In the genomic region with DNA sequence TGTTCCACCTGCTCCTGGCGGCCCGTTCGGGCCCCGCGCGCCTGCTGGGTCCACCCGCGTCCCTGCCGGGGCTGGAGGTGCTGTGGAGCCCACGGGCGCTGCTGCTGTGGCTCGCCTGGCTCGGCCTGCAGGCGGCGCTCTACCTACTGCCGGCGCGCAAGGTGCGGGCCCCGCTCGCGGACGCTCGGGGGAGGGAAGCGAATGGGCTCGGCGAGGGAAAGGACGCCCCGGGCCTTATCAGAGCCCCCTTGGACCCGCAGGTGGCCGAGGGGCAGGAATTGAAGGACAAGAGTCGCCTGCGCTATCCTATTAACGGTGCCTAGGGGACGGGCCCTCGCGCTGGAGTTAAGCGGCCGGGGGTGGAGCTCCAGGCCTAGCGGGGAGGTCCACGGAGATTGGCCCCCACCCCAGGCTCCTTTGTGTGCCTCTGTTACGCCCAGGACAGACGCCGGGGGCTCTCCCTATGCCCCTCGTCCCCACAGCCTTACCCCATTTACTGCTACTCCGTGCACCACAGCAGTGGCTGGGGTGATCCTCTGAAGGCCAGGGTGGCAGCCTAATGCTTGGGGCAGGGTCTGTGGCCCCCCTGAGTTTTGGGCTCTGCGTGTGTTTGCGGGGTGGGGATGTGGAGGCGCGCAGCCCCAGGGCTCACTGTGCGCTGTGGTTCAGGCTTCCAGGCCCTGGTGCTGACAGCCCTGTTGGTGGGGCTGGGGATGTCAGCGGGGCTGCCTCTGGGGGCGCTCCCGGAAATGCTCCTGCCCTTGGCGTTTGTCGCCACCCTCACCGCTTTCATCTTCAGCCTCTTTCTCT, we compare ENCODE assay signal across 1 cellular context.
TF ChIP-seq lines count a peak whose summit lies in the region.

No MANE protein-coding gene starts in this region.

TF ChIP-seq in K562, 482 proteins besides CTCF, POLR2A, EP300 and RAD21 (continued from another document and continues in another):
- no peak for TF ChIP-seq TCF7 (IDR thresholded peaks at IDR 0.05; ENCODE audit: borderline replicate concordance)
- TF ChIP-seq RBM22 (IDR thresholded peaks at IDR 0.05; ENCODE audit: low read depth, low read length, poor library complexity, severe bottlenecking), result peak; percentile 71
- no peak for TF ChIP-seq ZNF140 (CRISPR knock-in tag; IDR thresholded peaks at IDR 0.05)
- TF ChIP-seq XRCC5 (IDR thresholded peaks at IDR 0.05; ENCODE audit: low read depth, low read length), result peak; percentile 72; the same call in 1 of the 2 replicates
- TF ChIP-seq KLF1 (tag; IDR thresholded peaks at IDR 0.05), result no peak
- TF ChIP-seq, protein P1, sequence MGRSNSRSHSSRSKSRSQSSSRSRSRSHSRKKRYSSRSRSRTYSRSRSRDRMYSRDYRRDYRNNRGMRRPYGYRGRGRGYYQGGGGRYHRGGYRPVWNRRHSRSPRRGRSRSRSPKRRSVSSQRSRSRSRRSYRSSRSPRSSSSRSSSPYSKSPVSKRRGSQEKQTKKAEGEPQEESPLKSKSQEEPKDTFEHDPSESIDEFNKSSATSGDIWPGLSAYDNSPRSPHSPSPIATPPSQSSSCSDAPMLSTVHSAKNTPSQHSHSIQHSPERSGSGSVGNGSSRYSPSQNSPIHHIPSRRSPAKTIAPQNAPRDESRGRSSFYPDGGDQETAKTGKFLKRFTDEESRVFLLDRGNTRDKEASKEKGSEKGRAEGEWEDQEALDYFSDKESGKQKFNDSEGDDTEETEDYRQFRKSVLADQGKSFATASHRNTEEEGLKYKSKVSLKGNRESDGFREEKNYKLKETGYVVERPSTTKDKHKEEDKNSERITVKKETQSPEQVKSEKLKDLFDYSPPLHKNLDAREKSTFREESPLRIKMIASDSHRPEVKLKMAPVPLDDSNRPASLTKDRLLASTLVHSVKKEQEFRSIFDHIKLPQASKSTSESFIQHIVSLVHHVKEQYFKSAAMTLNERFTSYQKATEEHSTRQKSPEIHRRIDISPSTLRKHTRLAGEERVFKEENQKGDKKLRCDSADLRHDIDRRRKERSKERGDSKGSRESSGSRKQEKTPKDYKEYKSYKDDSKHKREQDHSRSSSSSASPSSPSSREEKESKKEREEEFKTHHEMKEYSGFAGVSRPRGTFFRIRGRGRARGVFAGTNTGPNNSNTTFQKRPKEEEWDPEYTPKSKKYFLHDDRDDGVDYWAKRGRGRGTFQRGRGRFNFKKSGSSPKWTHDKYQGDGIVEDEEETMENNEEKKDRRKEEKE (IDR thresholded peaks at IDR 0.05; ENCODE audit: borderline replicate concordance in 1 of 2, control insufficient read depth in 1 of 2, low read depth in 2 of 2, low read length in 1 of 2), result 0 out of 4 replicates have a peak, but pooled peaks of 1 of the 2 experiments have one; percentile 24
- TF ChIP-seq ETS2 (tag; IDR thresholded peaks at IDR 0.05; ENCODE audit: borderline replicate concordance, poor library complexity, severe bottlenecking), result no peak
- 0 out of 2 replicates have a peak, but pooled peaks have one; percentile 20 for TF ChIP-seq PRMT5 (CRISPR knock-in tag; IDR thresholded peaks at IDR 0.05)
- TF ChIP-seq KAT2B (IDR thresholded peaks at IDR 0.05; ENCODE audit: low read depth, low read length), result no peak
- TF ChIP-seq ZNF146 (CRISPR knock-in tag; IDR thresholded peaks at IDR 0.05; ENCODE audit: unreplicated experiment), result no peak
- no peak for TF ChIP-seq ZNF217 (CRISPR knock-in tag; IDR thresholded peaks at IDR 0.05)
- no peak for TF ChIP-seq ZNF583 (CRISPR knock-in tag; IDR thresholded peaks at IDR 0.05)
- TF ChIP-seq MTA1 (IDR thresholded peaks at IDR 0.05; ENCODE audit: borderline replicate concordance), result peak; percentile 77
- no peak for TF ChIP-seq ZSCAN29 (IDR thresholded peaks at IDR 0.05)
- no peak for TF ChIP-seq PURB (CRISPR knock-in tag; IDR thresholded peaks at IDR 0.05; ENCODE audit: low read depth)
- TF ChIP-seq XRCC4 (IDR thresholded peaks at IDR 0.05; ENCODE audit: extremely low read depth, insufficient read depth, insufficient read length), result no peak
- no peak for TF ChIP-seq TSC22D4 (tag; IDR thresholded peaks at IDR 0.05)
- no peak for TF ChIP-seq PML (IDR thresholded peaks at IDR 0.05; ENCODE audit: low read length)
- TF ChIP-seq, protein P2, sequence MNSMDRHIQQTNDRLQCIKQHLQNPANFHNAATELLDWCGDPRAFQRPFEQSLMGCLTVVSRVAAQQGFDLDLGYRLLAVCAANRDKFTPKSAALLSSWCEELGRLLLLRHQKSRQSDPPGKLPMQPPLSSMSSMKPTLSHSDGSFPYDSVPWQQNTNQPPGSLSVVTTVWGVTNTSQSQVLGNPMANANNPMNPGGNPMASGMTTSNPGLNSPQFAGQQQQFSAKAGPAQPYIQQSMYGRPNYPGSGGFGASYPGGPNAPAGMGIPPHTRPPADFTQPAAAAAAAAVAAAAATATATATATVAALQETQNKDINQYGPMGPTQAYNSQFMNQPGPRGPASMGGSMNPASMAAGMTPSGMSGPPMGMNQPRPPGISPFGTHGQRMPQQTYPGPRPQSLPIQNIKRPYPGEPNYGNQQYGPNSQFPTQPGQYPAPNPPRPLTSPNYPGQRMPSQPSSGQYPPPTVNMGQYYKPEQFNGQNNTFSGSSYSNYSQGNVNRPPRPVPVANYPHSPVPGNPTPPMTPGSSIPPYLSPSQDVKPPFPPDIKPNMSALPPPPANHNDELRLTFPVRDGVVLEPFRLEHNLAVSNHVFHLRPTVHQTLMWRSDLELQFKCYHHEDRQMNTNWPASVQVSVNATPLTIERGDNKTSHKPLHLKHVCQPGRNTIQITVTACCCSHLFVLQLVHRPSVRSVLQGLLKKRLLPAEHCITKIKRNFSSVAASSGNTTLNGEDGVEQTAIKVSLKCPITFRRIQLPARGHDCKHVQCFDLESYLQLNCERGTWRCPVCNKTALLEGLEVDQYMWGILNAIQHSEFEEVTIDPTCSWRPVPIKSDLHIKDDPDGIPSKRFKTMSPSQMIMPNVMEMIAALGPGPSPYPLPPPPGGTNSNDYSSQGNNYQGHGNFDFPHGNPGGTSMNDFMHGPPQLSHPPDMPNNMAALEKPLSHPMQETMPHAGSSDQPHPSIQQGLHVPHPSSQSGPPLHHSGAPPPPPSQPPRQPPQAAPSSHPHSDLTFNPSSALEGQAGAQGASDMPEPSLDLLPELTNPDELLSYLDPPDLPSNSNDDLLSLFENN (IDR thresholded peaks at IDR 0.05; ENCODE audit: low read depth in 2 of 2, low read length in 2 of 2), result no peak
- TF ChIP-seq ZNF3 (CRISPR knock-in tag; IDR thresholded peaks at IDR 0.05), result no peak
- no peak for TF ChIP-seq HNRNPH1 (optimal IDR thresholded peaks at IDR 0.05; ENCODE audit: low read depth, low read length)
- TF ChIP-seq HNRNPL (IDR thresholded peaks at IDR 0.05; ENCODE audit: low read depth, low read length), result peak; percentile 79; the same call in 1 of the 2 replicates
- no peak for TF ChIP-seq DMBX1 (CRISPR knock-in tag; IDR thresholded peaks at IDR 0.05; ENCODE audit: borderline replicate concordance)
- no peak for TF ChIP-seq ZNF584 (CRISPR knock-in tag; IDR thresholded peaks at IDR 0.05; ENCODE audit: low read depth)
- no peak for TF ChIP-seq PHF21A (IDR thresholded peaks at IDR 0.05; ENCODE audit: borderline replicate concordance, low read depth)
- TF ChIP-seq KHSRP (IDR thresholded peaks at IDR 0.05), result no peak
- no peak for TF ChIP-seq CHD4 (IDR thresholded peaks at IDR 0.05; ENCODE audit: insufficient read depth, insufficient replicate concordance, low read depth, low read length, poor library complexity, severe bottlenecking)
- TF ChIP-seq, protein P3, sequence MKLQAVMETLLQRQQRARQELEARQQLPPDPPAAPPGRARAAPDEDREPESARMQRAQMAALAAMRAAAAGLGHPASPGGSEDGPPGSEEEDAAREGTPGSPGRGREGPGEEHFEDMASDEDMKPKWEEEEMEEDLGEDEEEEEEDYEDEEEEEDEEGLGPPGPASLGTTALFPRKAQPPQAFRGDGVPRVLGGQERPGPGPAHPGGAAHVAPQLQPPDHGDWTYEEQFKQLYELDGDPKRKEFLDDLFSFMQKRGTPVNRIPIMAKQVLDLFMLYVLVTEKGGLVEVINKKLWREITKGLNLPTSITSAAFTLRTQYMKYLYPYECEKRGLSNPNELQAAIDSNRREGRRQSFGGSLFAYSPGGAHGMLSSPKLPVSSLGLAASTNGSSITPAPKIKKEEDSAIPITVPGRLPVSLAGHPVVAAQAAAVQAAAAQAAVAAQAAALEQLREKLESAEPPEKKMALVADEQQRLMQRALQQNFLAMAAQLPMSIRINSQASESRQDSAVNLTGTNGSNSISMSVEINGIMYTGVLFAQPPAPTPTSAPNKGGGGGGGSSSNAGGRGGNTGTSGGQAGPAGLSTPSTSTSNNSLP (IDR thresholded peaks at IDR 0.05; ENCODE audit: borderline replicate concordance, low read depth, low read length), result no peak
- TF ChIP-seq SMC3 (conservative IDR thresholded peaks at IDR 0.05; ENCODE audit: insufficient read depth, low read depth, low read length), result peak; percentile 37; the same call in 1 of the 2 replicates
- TF ChIP-seq, protein P4, sequence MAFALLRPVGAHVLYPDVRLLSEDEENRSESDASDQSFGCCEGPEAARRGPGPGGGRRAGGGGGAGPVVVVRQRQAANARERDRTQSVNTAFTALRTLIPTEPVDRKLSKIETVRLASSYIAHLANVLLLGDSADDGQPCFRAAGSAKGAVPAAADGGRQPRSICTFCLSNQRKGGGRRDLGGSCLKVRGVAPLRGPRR (CRISPR knock-in tag; IDR thresholded peaks at IDR 0.05), result no peak
- no peak for TF ChIP-seq ZNF431 (CRISPR knock-in tag; IDR thresholded peaks at IDR 0.05)
- no peak for TF ChIP-seq ATF1 (CRISPR knock-in tag; IDR thresholded peaks at IDR 0.05)
- TF ChIP-seq ATF1 (tag; IDR thresholded peaks at IDR 0.05), result 0 out of 2 replicates have a peak, but pooled peaks have one; percentile 38
- TF ChIP-seq, protein P5, sequence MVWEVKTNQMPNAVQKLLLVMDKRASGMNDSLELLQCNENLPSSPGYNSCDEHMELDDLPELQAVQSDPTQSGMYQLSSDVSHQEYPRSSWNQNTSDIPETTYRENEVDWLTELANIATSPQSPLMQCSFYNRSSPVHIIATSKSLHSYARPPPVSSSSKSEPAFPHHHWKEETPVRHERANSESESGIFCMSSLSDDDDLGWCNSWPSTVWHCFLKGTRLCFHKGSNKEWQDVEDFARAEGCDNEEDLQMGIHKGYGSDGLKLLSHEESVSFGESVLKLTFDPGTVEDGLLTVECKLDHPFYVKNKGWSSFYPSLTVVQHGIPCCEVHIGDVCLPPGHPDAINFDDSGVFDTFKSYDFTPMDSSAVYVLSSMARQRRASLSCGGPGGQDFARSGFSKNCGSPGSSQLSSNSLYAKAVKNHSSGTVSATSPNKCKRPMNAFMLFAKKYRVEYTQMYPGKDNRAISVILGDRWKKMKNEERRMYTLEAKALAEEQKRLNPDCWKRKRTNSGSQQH (CRISPR knock-in tag; IDR thresholded peaks at IDR 0.05), result 0 out of 2 replicates have a peak, but pooled peaks have one; percentile 6
- TF ChIP-seq MYC (IDR thresholded peaks at IDR 0.05; ENCODE audit: low read depth, low read length), result peak; percentile 71
- TF ChIP-seq MYC (CRISPR knock-in tag; IDR thresholded peaks at IDR 0.05; ENCODE audit: borderline replicate concordance, low read depth), result peak; percentile 59; the same call in 1 of the 2 replicates
- no peak for TF ChIP-seq ZNF699 (CRISPR knock-in tag; IDR thresholded peaks at IDR 0.05; ENCODE audit: insufficient replicate concordance)
- TF ChIP-seq CTBP1 (IDR thresholded peaks at IDR 0.05; ENCODE audit: borderline replicate concordance), result peak; percentile 87
- TF ChIP-seq EHMT2 (IDR thresholded peaks at IDR 0.05), result no peak
- TF ChIP-seq PHTF2 (CRISPR knock-in tag; IDR thresholded peaks at IDR 0.05), result no peak
- no peak for TF ChIP-seq ZNF232 (CRISPR knock-in tag; IDR thresholded peaks at IDR 0.05)
- no peak for TF ChIP-seq NR3C1 (CRISPR knock-in tag; IDR thresholded peaks at IDR 0.05)
- TF ChIP-seq KLF6 (CRISPR knock-in tag; IDR thresholded peaks at IDR 0.05; ENCODE audit: borderline replicate concordance), result no peak
- TF ChIP-seq IFI16 (CRISPR knock-in tag; IDR thresholded peaks at IDR 0.05), result no peak
- TF ChIP-seq, protein P6, sequence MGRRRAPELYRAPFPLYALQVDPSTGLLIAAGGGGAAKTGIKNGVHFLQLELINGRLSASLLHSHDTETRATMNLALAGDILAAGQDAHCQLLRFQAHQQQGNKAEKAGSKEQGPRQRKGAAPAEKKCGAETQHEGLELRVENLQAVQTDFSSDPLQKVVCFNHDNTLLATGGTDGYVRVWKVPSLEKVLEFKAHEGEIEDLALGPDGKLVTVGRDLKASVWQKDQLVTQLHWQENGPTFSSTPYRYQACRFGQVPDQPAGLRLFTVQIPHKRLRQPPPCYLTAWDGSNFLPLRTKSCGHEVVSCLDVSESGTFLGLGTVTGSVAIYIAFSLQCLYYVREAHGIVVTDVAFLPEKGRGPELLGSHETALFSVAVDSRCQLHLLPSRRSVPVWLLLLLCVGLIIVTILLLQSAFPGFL (CRISPR knock-in tag; IDR thresholded peaks at IDR 0.05), result 0 out of 2 replicates have a peak, but pooled peaks have one; percentile 73
- no peak for TF ChIP-seq ZNF41 (CRISPR knock-in tag; conservative IDR thresholded peaks at IDR 0.05)
- TF ChIP-seq ILK (tag; IDR thresholded peaks at IDR 0.05; ENCODE audit: borderline replicate concordance, low read depth), result no peak
- TF ChIP-seq, protein P7, sequence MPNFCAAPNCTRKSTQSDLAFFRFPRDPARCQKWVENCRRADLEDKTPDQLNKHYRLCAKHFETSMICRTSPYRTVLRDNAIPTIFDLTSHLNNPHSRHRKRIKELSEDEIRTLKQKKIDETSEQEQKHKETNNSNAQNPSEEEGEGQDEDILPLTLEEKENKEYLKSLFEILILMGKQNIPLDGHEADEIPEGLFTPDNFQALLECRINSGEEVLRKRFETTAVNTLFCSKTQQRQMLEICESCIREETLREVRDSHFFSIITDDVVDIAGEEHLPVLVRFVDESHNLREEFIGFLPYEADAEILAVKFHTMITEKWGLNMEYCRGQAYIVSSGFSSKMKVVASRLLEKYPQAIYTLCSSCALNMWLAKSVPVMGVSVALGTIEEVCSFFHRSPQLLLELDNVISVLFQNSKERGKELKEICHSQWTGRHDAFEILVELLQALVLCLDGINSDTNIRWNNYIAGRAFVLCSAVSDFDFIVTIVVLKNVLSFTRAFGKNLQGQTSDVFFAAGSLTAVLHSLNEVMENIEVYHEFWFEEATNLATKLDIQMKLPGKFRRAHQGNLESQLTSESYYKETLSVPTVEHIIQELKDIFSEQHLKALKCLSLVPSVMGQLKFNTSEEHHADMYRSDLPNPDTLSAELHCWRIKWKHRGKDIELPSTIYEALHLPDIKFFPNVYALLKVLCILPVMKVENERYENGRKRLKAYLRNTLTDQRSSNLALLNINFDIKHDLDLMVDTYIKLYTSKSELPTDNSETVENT (CRISPR knock-in tag; IDR thresholded peaks at IDR 0.05), result peak; percentile 35
- TF ChIP-seq ETV6 (IDR thresholded peaks at IDR 0.05; ENCODE audit: borderline replicate concordance in 1 of 2, low read depth in 2 of 2, low read length in 1 of 2), result no peak
- TF ChIP-seq ETV6 (CRISPR knock-in tag; IDR thresholded peaks at IDR 0.05; ENCODE audit: borderline replicate concordance), result no peak; the same call in 1 of the 2 replicates
- TF ChIP-seq PHF20 (IDR thresholded peaks at IDR 0.05; ENCODE audit: partially characterized antibody), result no peak
- no peak for TF ChIP-seq ZNF445 (CRISPR knock-in tag; IDR thresholded peaks at IDR 0.05; ENCODE audit: low read depth)
- TF ChIP-seq, protein P8, sequence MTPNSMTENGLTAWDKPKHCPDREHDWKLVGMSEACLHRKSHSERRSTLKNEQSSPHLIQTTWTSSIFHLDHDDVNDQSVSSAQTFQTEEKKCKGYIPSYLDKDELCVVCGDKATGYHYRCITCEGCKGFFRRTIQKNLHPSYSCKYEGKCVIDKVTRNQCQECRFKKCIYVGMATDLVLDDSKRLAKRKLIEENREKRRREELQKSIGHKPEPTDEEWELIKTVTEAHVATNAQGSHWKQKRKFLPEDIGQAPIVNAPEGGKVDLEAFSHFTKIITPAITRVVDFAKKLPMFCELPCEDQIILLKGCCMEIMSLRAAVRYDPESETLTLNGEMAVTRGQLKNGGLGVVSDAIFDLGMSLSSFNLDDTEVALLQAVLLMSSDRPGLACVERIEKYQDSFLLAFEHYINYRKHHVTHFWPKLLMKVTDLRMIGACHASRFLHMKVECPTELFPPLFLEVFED (CRISPR knock-in tag; conservative IDR thresholded peaks at IDR 0.05), result no peak
